Comparison of ENCODE assay signal across 12 cellular contexts in genomic region chr10:117545141-117546019, GRCh38. TPM values are rescaled to one million over a fixed set of nuclear protein-coding genes. Genes with fewer than 3 reads are reported as not detected.
DNase-seq lines count a peak whose midpoint lies in the region; ATAC-seq, FAIRE-seq and TF ChIP-seq lines count a peak whose summit lies in the region.
"Had no signal": no experiment of that assay in that cellular context is flagged by ENCODE, and none has a peak within 500 bp of the region (broad histone marks: within the 10 kb centered on the region; RNA-seq: fewer than 3 reads in every experiment).

No MANE protein-coding gene starts in this region.

- H2AFZ ChIP-seq in neuronal stem cell (ENCODE audit: low read length): peak overlapping the region; percentile 66

- peaks cover 13% of the 10 kb centered on the region for H3K4me1 ChIP-seq in A549
- H3K4me1 ChIP-seq in RWPE2 (ENCODE audit: insufficient read depth, poor library complexity, severe bottlenecking): no peaks in the 10 kb centered on the region
- peaks cover 0 to 33% of the 10 kb centered on the region in 2 donors for H3K4me1 ChIP-seq in neuronal stem cell (ENCODE audit: control insufficient read depth in 2 of 2, insufficient read depth in 1 of 2, low read depth in 1 of 2, low read length in 2 of 2)

- CTCF ChIA-PET in A549 (lab: Yijun Ruan, JAX): interaction anchor here (1.8 kb wide), 1 partner anchor 10 kb away, joined by 4 read pairs; no protein-coding TSS in a partner anchor

- TF ChIP-seq CTCF in A549 (IDR thresholded peaks at IDR 0.05): no peak
- TF ChIP-seq CTCF in RWPE2 (IDR thresholded peaks at IDR 0.05; ENCODE audit: poor library complexity, severe bottlenecking): no peak
- no peak for TF ChIP-seq CTCF in glutamatergic neuron (IDR thresholded peaks at IDR 0.05; ENCODE audit: partially characterized antibody, unreplicated experiment)
- TF ChIP-seq CTCF in natural killer cell (IDR thresholded peaks at IDR 0.05): no peak

- 57% methylated on average over 48 of the region's 67 CpGs for WGBS in A549 (ENCODE audit: missing lambda C conversion rate)
- no CpG with 5 or more reads among the region's 67 CpGs for WGBS in neuronal stem cell (ENCODE audit: extremely low coverage in 2 of 2, insufficient read length in 2 of 2, insufficient replicate concordance in 1 of 2), 2 donors

- H3K9me3 ChIP-seq in A549 (no peaks in the 10 kb centered on the region), RWPE2 (ENCODE audit: severe bottlenecking) (no peaks in the 10 kb centered on the region), neuronal stem cell (replicated peaks in 1 of 2; ENCODE audit: control insufficient read depth in 2 of 2, insufficient read depth in 1 of 2, low read depth in 1 of 2, low read length in 2 of 2) (peaks cover 0 to 2% of the 10 kb centered on the region in 2 donors)
- H3K9me3 ChIP-seq: colonic mucosa had no signal

- peaks cover 13% of the 10 kb centered on the region for H3K9me3 Mint-ChIP-seq in glutamatergic neuron (ENCODE audit: unreplicated experiment)
- no peaks in the 10 kb centered on the region for H3K9me3 Mint-ChIP-seq in natural killer cell
- H3K9me3 Mint-ChIP-seq: CD4-positive, alpha-beta T cell had no signal

- H2AK5ac ChIP-seq in neuronal stem cell (ENCODE audit: low read depth, low read length): peak overlapping the region; percentile 79

- H3K23ac ChIP-seq in neuronal stem cell (ENCODE audit: low read depth, low read length, poor library complexity): peak overlapping the region; percentile 71

- no peak overlapping the region for H3K14ac ChIP-seq in neuronal stem cell (ENCODE audit: low read length)

- H4K8ac ChIP-seq in neuronal stem cell (ENCODE audit: low read depth, low read length): no peak overlapping the region

- H3K36me3 ChIP-seq in RWPE2 (ENCODE audit: low read depth) (no peaks in the 10 kb centered on the region), neuronal stem cell (replicated peaks in 1 of 2; ENCODE audit: control insufficient read depth in 2 of 2, insufficient read depth in 2 of 2, low read length in 2 of 2) (no peaks in the 10 kb centered on the region)
- H3K36me3 ChIP-seq: colonic mucosa had no signal

- peak overlapping the region; percentile 88 for H2BK12ac ChIP-seq in neuronal stem cell (ENCODE audit: low read length)

- H3K36me3 Mint-ChIP-seq in glutamatergic neuron (ENCODE audit: unreplicated experiment) (no peaks in the 10 kb centered on the region), natural killer cell (no peaks in the 10 kb centered on the region)

- H3K4me1 Mint-ChIP-seq in glutamatergic neuron (ENCODE audit: low read depth, unreplicated experiment): peaks cover 16% of the 10 kb centered on the region
- H3K4me1 Mint-ChIP-seq in natural killer cell: peaks cover 15 to 20% of the 10 kb centered on the region in 2 donors

- no peak for FAIRE-seq in A549 (lab: Jason Lieb, UNC)

- no peak overlapping the region for H3K27ac ChIP-seq in A549
- no peak overlapping the region for H3K27ac ChIP-seq in RWPE2 (ENCODE audit: poor library complexity, severe bottlenecking)
- no peak overlapping the region for H3K27ac ChIP-seq in neuronal stem cell (replicated peaks; ENCODE audit: low read length)
- H3K27ac ChIP-seq: colonic mucosa had no signal

- H3K27ac Mint-ChIP-seq in glutamatergic neuron (ENCODE audit: unreplicated experiment) (no peak overlapping the region), natural killer cell (no peak overlapping the region)
- H3K27ac Mint-ChIP-seq: CD4-positive, alpha-beta T cell had no signal

- no peak for DNase-seq in A549 (ENCODE audit: low read depth in 1 of 2, low spot score in 1 of 2)
- no peak for DNase-seq in RWPE2 (ENCODE audit: low spot score)
- no peak for DNase-seq in glutamatergic neuron
- DNase-seq in neuronal stem cell (ENCODE audit: low spot score): no peak
- no peak for DNase-seq in natural killer cell
- no peak for DNase-seq in activated effector memory CD4-positive, alpha-beta T cell treated with anti-CD3 and anti-CD28 coated beads, Interleukin-2, amount 50 U/mL, for 16 hours
- DNase-seq: CD4-positive, alpha-beta T cell; colonic mucosa had no signal

- no peak for TF ChIP-seq EP300 in A549 (IDR thresholded peaks at IDR 0.05)

- no peak for TF ChIP-seq POLR2A in A549 (IDR thresholded peaks at IDR 0.05; ENCODE audit: low read length)

- H3K18ac ChIP-seq in neuronal stem cell (ENCODE audit: low read length): peak overlapping the region; percentile 92

- H3K4me2 ChIP-seq in A549 (peak overlapping the region; percentile 74), neuronal stem cell (ENCODE audit: insufficient read depth, low read length, poor library complexity, severe bottlenecking) (peak overlapping the region; percentile 90)

- peak overlapping the region; percentile 61 for H2BK5ac ChIP-seq in neuronal stem cell (ENCODE audit: low read length)

- no peak for TF ChIP-seq RAD21 in A549 (conservative IDR thresholded peaks at IDR 0.05 in 1 of 2, IDR thresholded peaks at IDR 0.05 in 1 of 2)

- H3K4me3 ChIP-seq in A549: peak overlapping the region; percentile 43
- no peak overlapping the region for H3K4me3 ChIP-seq in RWPE2 (ENCODE audit: severe bottlenecking)
- peak overlapping the region in 1 of 2 donors; percentile 74 for H3K4me3 ChIP-seq in neuronal stem cell (ENCODE audit: low read length in 2 of 2)
- H3K4me3 ChIP-seq: colonic mucosa, lung had no signal

- POLR2A ChIA-PET in A549 (lab: Yijun Ruan, JAX): no interaction called here

- H3K4me3 Mint-ChIP-seq in glutamatergic neuron (ENCODE audit: unreplicated experiment) (peak overlapping the region; percentile 87), natural killer cell (no peak overlapping the region)

- H3K27me3 ChIP-seq in RWPE2 (ENCODE audit: insufficient read depth, poor library complexity, severe bottlenecking): peaks cover 99% of the 10 kb centered on the region
- peaks cover 44 to 100% (median 84%) of the 10 kb centered on the region in 3 experiments for H3K27me3 ChIP-seq in neuronal stem cell (ENCODE audit: control insufficient read depth in 3 of 3, insufficient read depth in 3 of 3, low read depth in 1 of 3, low read length in 3 of 3)

- H3K27me3 Mint-ChIP-seq in glutamatergic neuron (ENCODE audit: unreplicated experiment) (peaks cover 42% of the 10 kb centered on the region), natural killer cell (ENCODE audit: low read depth in 2 of 2) (peaks cover 58 to 62% of the 10 kb centered on the region in 2 donors)

- peak overlapping the region; percentile 35 for H4K91ac ChIP-seq in neuronal stem cell (ENCODE audit: low read depth, low read length, poor library complexity)

- peak overlapping the region; percentile 99 for H2BK15ac ChIP-seq in neuronal stem cell (ENCODE audit: low read length)

- peak overlapping the region; percentile 65 for H3K9ac ChIP-seq in neuronal stem cell (ENCODE audit: low read depth, low read length, poor library complexity)

- intact Hi-C loops in natural killer cell (cut with micrococcal nuclease): no loop called here

- ATAC-seq in A549: peak in 1 of 2 experiments; percentile 33; a peak in 3 of 6 replicates
- ATAC-seq in RWPE2 (ENCODE audit: low read depth): 0 out of 3 replicates have a peak, but pooled peaks have one; percentile 5
- ATAC-seq in natural killer cell: no peak
- no peak for ATAC-seq in HG03520 (IDR thresholded peaks at IDR 0.05; ENCODE audit: unreplicated experiment)
- ATAC-seq in HG03432 (IDR thresholded peaks at IDR 0.05; ENCODE audit: unreplicated experiment): no peak

- H3K4ac ChIP-seq in neuronal stem cell (ENCODE audit: low read length): no peak overlapping the region

- H2BK120ac ChIP-seq in neuronal stem cell (ENCODE audit: low read depth, low read length): peak overlapping the region; percentile 75

- H3K79me1 ChIP-seq in neuronal stem cell (ENCODE audit: low read depth, low read length): no peaks in the 10 kb centered on the region

TF ChIP-seq in A549, 52 proteins besides CTCF, POLR2A, EP300 and RAD21:
- no peak for TF ChIP-seq RARB (CRISPR knock-in tag; IDR thresholded peaks at IDR 0.05)
TF ChIP-seq in A549: peak in this region for 0.

RNA-seq across cellular contexts. Expression of gene EMX2, which starts 2.8 kb away (rescaled TPM):
- polyA plus RNA-seq in A549 (2011; rRNA removed) (not detected in 2 replicates), A549 (2017; fragmentation: RNase III; extraction: RNeasy Plus Mini Kit Qiagen cat#74134 plus additional on column Dnase treatment) (not detected in 3 replicates)
- not detected in 2 replicates for polyA plus RNA-seq in A549 (2012; cell fraction: cytosol; rRNA removed)
- polyA plus RNA-seq in A549 (2012; cell fraction: nucleus; rRNA removed): not detected in 2 replicates
- polyA minus RNA-seq in A549 (2011; rRNA and poly(A)+ RNA removed): not detected in 2 replicates
- total RNA-seq in glutamatergic neuron (ENCODE audit: unreplicated experiment) (0.47 TPM), natural killer cell (not detected)
- 14.9 TPM for polyA plus RNA-seq in neuronal stem cell (2013, experiment 1 of 2)
- 14.7 TPM for polyA plus RNA-seq in neuronal stem cell (2013, experiment 2 of 2)
- total RNA-seq: CD4-positive, alpha-beta T cell; colonic mucosa; LHCN-M2 had no signal
- polyA plus RNA-seq: lung had no signal
